In the genomic region with DNA sequence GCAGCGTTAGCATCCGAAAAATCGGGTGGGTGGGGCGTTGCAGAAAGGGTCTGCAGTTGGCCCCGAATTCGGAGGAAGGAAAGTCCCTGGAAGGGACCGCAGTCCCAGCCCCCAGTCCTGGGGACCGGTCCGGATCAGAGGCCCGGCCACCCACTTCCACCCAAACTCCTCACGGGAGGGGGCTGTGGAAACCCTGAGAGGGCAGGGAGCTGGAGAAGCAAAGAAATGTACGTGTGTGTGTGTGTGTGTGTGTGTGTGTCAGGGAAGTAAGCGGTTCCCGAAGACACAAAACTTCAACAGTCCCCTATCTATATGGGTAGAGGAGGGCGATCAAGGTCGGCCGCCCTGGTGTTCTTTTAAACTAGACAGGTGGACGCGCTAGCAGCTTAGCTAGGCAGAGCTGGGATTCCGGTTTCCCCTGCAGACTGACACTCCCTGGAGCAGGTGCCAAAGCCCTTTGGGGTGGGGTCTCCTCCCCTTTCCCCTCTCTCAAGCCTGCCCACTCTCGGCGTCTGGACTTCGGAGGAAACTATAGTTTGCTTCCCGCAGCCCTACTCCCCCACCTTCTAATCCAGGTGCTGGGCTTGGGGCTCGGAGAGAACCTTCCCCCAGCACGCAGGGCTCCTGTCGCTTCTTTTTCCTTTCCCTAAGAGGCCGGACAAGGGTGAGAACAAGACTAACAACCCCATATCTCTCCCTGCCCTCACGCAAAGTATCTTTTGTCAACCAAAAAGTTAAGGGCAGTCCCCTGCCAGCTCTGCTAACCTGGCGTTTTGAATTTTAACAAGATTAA, we compare ENCODE assay signal across 2 cellular contexts.
TF ChIP-seq lines count a peak whose summit lies in the region.

No MANE protein-coding gene starts in this region.

TF ChIP-seq in liver, 16 proteins besides CTCF, POLR2A, EP300 and RAD21:
- TF ChIP-seq, protein P1, sequence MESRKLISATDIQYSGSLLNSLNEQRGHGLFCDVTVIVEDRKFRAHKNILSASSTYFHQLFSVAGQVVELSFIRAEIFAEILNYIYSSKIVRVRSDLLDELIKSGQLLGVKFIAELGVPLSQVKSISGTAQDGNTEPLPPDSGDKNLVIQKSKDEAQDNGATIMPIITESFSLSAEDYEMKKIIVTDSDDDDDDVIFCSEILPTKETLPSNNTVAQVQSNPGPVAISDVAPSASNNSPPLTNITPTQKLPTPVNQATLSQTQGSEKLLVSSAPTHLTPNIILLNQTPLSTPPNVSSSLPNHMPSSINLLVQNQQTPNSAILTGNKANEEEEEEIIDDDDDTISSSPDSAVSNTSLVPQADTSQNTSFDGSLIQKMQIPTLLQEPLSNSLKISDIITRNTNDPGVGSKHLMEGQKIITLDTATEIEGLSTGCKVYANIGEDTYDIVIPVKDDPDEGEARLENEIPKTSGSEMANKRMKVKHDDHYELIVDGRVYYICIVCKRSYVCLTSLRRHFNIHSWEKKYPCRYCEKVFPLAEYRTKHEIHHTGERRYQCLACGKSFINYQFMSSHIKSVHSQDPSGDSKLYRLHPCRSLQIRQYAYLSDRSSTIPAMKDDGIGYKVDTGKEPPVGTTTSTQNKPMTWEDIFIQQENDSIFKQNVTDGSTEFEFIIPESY (IDR thresholded peaks at IDR 0.05), result no peak
- TF ChIP-seq FOXA2 (IDR thresholded peaks at IDR 0.05) (no peak), EGR1 (IDR thresholded peaks at IDR 0.05; ENCODE audit: low read depth in 2 of 2) (no peak), FOXA1 (IDR thresholded peaks at IDR 0.05) (no peak), SP1 (IDR thresholded peaks at IDR 0.05) (no peak), HNF4G (IDR thresholded peaks at IDR 0.05) (no peak), YY1 (IDR thresholded peaks at IDR 0.05) (no peak), JUND (IDR thresholded peaks at IDR 0.05) (no peak)
- TF ChIP-seq, protein P2, sequence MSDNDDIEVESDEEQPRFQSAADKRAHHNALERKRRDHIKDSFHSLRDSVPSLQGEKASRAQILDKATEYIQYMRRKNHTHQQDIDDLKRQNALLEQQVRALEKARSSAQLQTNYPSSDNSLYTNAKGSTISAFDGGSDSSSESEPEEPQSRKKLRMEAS (IDR thresholded peaks at IDR 0.05), result no peak
- TF ChIP-seq, protein P3, sequence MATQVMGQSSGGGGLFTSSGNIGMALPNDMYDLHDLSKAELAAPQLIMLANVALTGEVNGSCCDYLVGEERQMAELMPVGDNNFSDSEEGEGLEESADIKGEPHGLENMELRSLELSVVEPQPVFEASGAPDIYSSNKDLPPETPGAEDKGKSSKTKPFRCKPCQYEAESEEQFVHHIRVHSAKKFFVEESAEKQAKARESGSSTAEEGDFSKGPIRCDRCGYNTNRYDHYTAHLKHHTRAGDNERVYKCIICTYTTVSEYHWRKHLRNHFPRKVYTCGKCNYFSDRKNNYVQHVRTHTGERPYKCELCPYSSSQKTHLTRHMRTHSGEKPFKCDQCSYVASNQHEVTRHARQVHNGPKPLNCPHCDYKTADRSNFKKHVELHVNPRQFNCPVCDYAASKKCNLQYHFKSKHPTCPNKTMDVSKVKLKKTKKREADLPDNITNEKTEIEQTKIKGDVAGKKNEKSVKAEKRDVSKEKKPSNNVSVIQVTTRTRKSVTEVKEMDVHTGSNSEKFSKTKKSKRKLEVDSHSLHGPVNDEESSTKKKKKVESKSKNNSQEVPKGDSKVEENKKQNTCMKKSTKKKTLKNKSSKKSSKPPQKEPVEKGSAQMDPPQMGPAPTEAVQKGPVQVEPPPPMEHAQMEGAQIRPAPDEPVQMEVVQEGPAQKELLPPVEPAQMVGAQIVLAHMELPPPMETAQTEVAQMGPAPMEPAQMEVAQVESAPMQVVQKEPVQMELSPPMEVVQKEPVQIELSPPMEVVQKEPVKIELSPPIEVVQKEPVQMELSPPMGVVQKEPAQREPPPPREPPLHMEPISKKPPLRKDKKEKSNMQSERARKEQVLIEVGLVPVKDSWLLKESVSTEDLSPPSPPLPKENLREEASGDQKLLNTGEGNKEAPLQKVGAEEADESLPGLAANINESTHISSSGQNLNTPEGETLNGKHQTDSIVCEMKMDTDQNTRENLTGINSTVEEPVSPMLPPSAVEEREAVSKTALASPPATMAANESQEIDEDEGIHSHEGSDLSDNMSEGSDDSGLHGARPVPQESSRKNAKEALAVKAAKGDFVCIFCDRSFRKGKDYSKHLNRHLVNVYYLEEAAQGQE (IDR thresholded peaks at IDR 0.05), result no peak

TF ChIP-seq in HepG2, 621 proteins besides CTCF, POLR2A, EP300 and RAD21:
- TF ChIP-seq ADNP (CRISPR knock-in tag; IDR thresholded peaks at IDR 0.05) (no peak), GABPB1 (CRISPR knock-in tag; IDR thresholded peaks at IDR 0.05) (no peak), ZFP1 (CRISPR knock-in tag; IDR thresholded peaks at IDR 0.05) (no peak), KDM3A (CRISPR knock-in tag; IDR thresholded peaks at IDR 0.05; ENCODE audit: low read depth) (no peak)
- TF ChIP-seq, protein P4, sequence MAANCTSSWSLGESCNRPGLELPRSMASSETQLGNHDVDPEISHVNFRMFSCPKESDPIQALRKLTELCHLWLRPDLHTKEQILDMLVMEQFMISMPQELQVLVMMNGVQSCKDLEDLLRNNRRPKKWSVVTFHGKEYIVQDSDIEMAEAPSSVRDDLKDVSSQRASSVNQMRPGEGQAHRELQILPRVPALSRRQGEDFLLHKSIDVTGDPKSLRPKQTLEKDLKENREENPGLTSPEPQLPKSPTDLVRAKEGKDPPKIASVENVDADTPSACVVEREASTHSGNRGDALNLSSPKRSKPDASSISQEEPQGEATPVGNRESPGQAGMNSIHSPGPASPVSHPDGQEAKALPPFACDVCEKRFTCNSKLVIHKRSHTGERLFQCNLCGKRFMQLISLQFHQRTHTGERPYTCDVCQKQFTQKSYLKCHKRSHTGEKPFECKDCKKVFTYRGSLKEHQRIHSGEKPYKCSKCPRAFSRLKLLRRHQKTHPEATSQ (CRISPR knock-in tag; IDR thresholded peaks at IDR 0.05; ENCODE audit: borderline replicate concordance), result no peak
- TF ChIP-seq, protein P5, sequence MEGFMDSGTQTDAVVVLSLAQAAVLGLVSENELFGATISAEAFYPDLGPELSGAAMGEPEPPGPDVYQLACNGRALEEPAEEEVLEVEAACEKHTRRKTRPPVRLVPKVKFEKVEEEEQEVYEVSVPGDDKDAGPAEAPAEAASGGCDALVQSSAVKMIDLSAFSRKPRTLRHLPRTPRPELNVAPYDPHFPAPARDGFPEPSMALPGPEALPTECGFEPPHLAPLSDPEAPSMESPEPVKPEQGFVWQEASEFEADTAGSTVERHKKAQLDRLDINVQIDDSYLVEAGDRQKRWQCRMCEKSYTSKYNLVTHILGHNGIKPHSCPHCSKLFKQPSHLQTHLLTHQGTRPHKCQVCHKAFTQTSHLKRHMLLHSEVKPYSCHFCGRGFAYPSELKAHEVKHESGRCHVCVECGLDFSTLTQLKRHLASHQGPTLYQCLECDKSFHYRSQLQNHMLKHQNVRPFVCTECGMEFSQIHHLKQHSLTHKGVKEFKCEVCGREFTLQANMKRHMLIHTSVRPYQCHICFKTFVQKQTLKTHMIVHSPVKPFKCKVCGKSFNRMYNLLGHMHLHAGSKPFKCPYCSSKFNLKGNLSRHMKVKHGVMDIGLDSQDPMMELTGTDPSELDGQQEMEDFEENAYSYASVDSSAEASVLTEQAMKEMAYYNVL (CRISPR knock-in tag; IDR thresholded peaks at IDR 0.05; ENCODE audit: borderline replicate concordance), result no peak
